In genomic region chr4:6379787-6380745, GRCh38 we compare ENCODE assay signal across 18 cellular contexts.
DNase-seq lines count a peak whose midpoint lies in the region; ATAC-seq, FAIRE-seq and TF ChIP-seq lines count a peak whose summit lies in the region.
"Had no signal": no experiment of that assay in that cellular context is flagged by ENCODE, and none has a peak within 500 bp of the region (broad histone marks: within the 10 kb centered on the region; RNA-seq: fewer than 3 reads in every experiment).

No MANE protein-coding gene starts in this region.

- no peaks in the 10 kb centered on the region for H3K9me3 ChIP-seq in kidney (ENCODE audit: control insufficient read depth in 1 of 2, low read length in 2 of 2)

- POLR2A ChIA-PET in WTC11 (lab: Charles Lee) = no interaction called here

- CTCF ChIA-PET in WTC11 (lab: Charles Lee) = interaction anchor here (0.7 to 2.2 kb wide), 4 partner anchors 11 to 166 kb away, joined by 3 to 17 read pairs (median 4); no protein-coding TSS in a partner anchor

- in situ Hi-C loops in GM13976 (cut with MboI; ENCODE audit: low sequenced_read_pairs, unreplicated experiment) = no loop called here

- ATAC-seq in WTC11 = peak; percentile 26

- no peaks in the 10 kb centered on the region for H3K27me3 ChIP-seq in H7 (ENCODE audit: control insufficient read depth, insufficient read depth, low read length)

- no peak overlapping the region for H3K4me3 Mint-ChIP-seq in WTC11

- H3K27ac ChIP-seq in kidney (ENCODE audit: low read depth in 2 of 2, low read length in 2 of 2) = no peak overlapping the region
- H3K27ac ChIP-seq: HL-60 had no signal

- no peaks in the 10 kb centered on the region for H3K36me3 ChIP-seq in H7 (replicated peaks; ENCODE audit: control insufficient read depth, insufficient read depth, low read length)
- H3K36me3 ChIP-seq in kidney (ENCODE audit: control insufficient read depth in 1 of 2, insufficient read depth in 2 of 2, low read length in 2 of 2) = no peaks in the 10 kb centered on the region

- H3K4me3 ChIP-seq in H7 (ENCODE audit: insufficient read depth, low read depth, low read length) (no peak overlapping the region), kidney (ENCODE audit: low read length in 2 of 2) (no peak overlapping the region)

- H3K9ac ChIP-seq in kidney (ENCODE audit: low read length in 2 of 2) = no peak overlapping the region

- TF ChIP-seq CTCF in WTC11 (IDR thresholded peaks at IDR 0.05) (no peak), kidney (IDR thresholded peaks at IDR 0.05; ENCODE audit: borderline replicate concordance, extremely low read depth, insufficient read depth) (no peak), GM13976 (IDR thresholded peaks at IDR 0.05; ENCODE audit: borderline replicate concordance, control extremely low read depth, extremely low read depth, insufficient read depth, missing control alignments) (no peak)

- no peaks in the 10 kb centered on the region for H3K9me3 Mint-ChIP-seq in WTC11
- H3K9me3 Mint-ChIP-seq: CD8-positive, alpha-beta memory T cell had no signal

- DNase-seq in H7 (peak; percentile 80), WTC11 (ENCODE audit: low spot score) (no peak), kidney (peak; percentile 51), posterior vena cava (ENCODE audit: low spot score) (peak; percentile 64), glomerular visceral epithelial cell (ENCODE audit: extremely low spot score) (no peak), GM13976 (ENCODE audit: low spot score) (no peak), DMS53 (lab: John Stamatoyannopoulos, UW) (no peak)
- DNase-seq: ACHN, NCI-H1417, NCI-H187 treated with DMSO at 0.1 percent for 48 hours, NCI-H2227 treated with DMSO at 0.1 percent for 48 hours, NCI-H524, NCI-H82, OCI-M1, SIG-M5 had no signal

- peaks cover 14% of the 10 kb centered on the region for H3K4me1 Mint-ChIP-seq in WTC11

- no peaks in the 10 kb centered on the region for H3K4me1 ChIP-seq in kidney (ENCODE audit: control insufficient read depth in 1 of 2, insufficient read depth in 1 of 2, low read depth in 1 of 2, low read length in 2 of 2)

- H3K27me3 Mint-ChIP-seq in WTC11 (ENCODE audit: low read depth) = no peaks in the 10 kb centered on the region; the same call in 1 of the 2 replicates

- intact Hi-C loops in kidney (cut with DNase I) = no loop called here
- intact Hi-C loops in posterior vena cava (cut with DNase I) = no loop called here

- no peak overlapping the region; the same call in 1 of the 2 replicates for H3K27ac Mint-ChIP-seq in WTC11
- H3K27ac Mint-ChIP-seq: CD8-positive, alpha-beta memory T cell had no signal

- no peaks in the 10 kb centered on the region for H3K36me3 Mint-ChIP-seq in WTC11
- H3K36me3 Mint-ChIP-seq: CD8-positive, alpha-beta memory T cell had no signal

- FAIRE-seq in kidney (lab: Jason Lieb, UNC) = no peak
- FAIRE-seq: H54 had no signal

TF ChIP-seq in WTC11, 78 proteins besides CTCF, POLR2A, EP300 and RAD21:
- TF ChIP-seq ZBTB21 (CRISPR knock-in tag; IDR thresholded peaks at IDR 0.05; ENCODE audit: borderline replicate concordance) (no peak), NFE2L1 (CRISPR knock-in tag; IDR thresholded peaks at IDR 0.05) (no peak), ZNF671 (CRISPR knock-in tag; IDR thresholded peaks at IDR 0.05) (no peak), ZSCAN18 (CRISPR knock-in tag; IDR thresholded peaks at IDR 0.05) (no peak), ZNF281 (CRISPR knock-in tag; IDR thresholded peaks at IDR 0.05) (no peak), NFATC4 (CRISPR knock-in tag; IDR thresholded peaks at IDR 0.05) (no peak), STAT6 (CRISPR knock-in tag; conservative IDR thresholded peaks at IDR 0.05; ENCODE audit: low read depth) (no peak), JUN (CRISPR knock-in tag; IDR thresholded peaks at IDR 0.05) (no peak), CREB1 (CRISPR knock-in tag; IDR thresholded peaks at IDR 0.05) (no peak), NR1H2 (CRISPR knock-in tag; IDR thresholded peaks at IDR 0.05) (no peak), ZMAT4 (CRISPR knock-in tag; IDR thresholded peaks at IDR 0.05) (no peak), TP53 (CRISPR knock-in tag; IDR thresholded peaks at IDR 0.05) (no peak), TEAD1 (CRISPR knock-in tag; IDR thresholded peaks at IDR 0.05) (no peak), FOXK1 (CRISPR knock-in tag; IDR thresholded peaks at IDR 0.05) (no peak), SP1 (CRISPR knock-in tag; conservative IDR thresholded peaks at IDR 0.05) (no peak), CDX4 (CRISPR knock-in tag; IDR thresholded peaks at IDR 0.05; ENCODE audit: borderline replicate concordance) (no peak)

Comparison
In these comparisons a context has a peak if more than half of its experiments do, and no peak if none do; other contexts are left out.
1. DNase-seq: peak in H7 (single experiment), kidney (single experiment) and posterior vena cava (single experiment); none in WTC11 (single experiment), glomerular visceral epithelial cell (single experiment), GM13976 (single experiment) and DMS53 (single experiment).